9 cellular contexts compared by ENCODE assay signal in the genomic region with DNA sequence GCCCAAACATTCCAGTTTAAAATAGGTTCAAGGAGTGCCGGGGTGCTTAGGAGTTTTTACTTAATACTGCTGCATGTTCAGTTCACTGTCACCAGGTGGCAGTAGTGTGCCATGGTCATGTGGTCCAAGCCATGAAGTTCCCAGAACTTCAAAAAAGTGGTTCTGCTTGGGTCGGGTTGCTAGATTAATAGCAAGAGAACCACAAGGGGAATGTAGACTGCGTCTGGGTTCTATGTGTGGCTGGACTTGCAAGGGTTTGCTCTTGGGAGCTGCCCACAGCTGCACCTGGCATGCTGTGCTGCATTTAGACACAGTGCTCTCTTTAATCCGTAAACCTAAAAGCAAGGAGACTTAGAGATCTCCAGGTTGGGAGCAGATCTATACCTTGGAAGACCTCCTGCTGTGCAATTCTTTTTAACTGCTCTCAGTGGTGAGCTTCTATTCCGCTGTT. TPM values are rescaled to one million over a fixed set of nuclear protein-coding genes. Genes with fewer than 3 reads are reported as not detected.
DNase-seq lines count a peak whose midpoint lies in the region; ATAC-seq and TF ChIP-seq lines count a peak whose summit lies in the region.
"Had no signal": no experiment of that assay in that cellular context is flagged by ENCODE, and none has a peak within 500 bp of the region (broad histone marks: within the 10 kb centered on the region; RNA-seq: fewer than 3 reads in every experiment).

No MANE protein-coding gene starts in this region.

- no peaks in the 10 kb centered on the region for H3K36me3 Mint-ChIP-seq in activated naive CD4-positive, alpha-beta T cell treated with anti-CD3 and anti-CD28 coated beads, Interleukin-2, amount 10 ng/mL, durations not matched to agents 7 days and 5 days

- no peaks in the 10 kb centered on the region for H3K9me3 Mint-ChIP-seq in activated naive CD4-positive, alpha-beta T cell treated with anti-CD3 and anti-CD28 coated beads, Interleukin-2, amount 10 ng/mL, durations not matched to agents 7 days and 5 days

- no peak overlapping the region for H3K27ac ChIP-seq in Peyer's patch

- DNase-seq in GM10248 (ENCODE audit: extremely low spot score) (peak; percentile 33), Peyer's patch (peak in 2 of 3 donors; percentile 56 to 86), cardiac septum (ENCODE audit: low spot score) (peak; percentile 77), pulmonary artery endothelial cell (ENCODE audit: low read depth, low spot score) (peak; percentile 27), ecto neural progenitor cell (ENCODE audit: low spot score) (no peak)
- DNase-seq in activated naive CD4-positive, alpha-beta T cell treated with anti-CD3 and anti-CD28 coated beads, Interleukin-2, amount 10 ng/mL, durations not matched to agents 7 days and 5 days, result peak; percentile 64

- H3K27me3 ChIP-seq in Peyer's patch, result no peaks in the 10 kb centered on the region

- peak; percentile 73 for TF ChIP-seq CTCF in GM10248 (IDR thresholded peaks at IDR 0.05; ENCODE audit: control extremely low read depth, extremely low read depth, low read depth, missing control alignments)
- TF ChIP-seq CTCF in Peyer's patch (IDR thresholded peaks at IDR 0.05), result peak; percentile 62 to 96 (median 89)

- TF ChIP-seq POLR2A in Peyer's patch (IDR thresholded peaks at IDR 0.05), result no peak

- peaks cover 7% of the 10 kb centered on the region for H3K4me1 Mint-ChIP-seq in activated naive CD4-positive, alpha-beta T cell treated with anti-CD3 and anti-CD28 coated beads, Interleukin-2, amount 10 ng/mL, durations not matched to agents 7 days and 5 days

- POLR2A ChIA-PET in GM10248 (lab: Yijun Ruan, JAX), result no interaction called here

- no peaks in the 10 kb centered on the region for H3K36me3 ChIP-seq in Peyer's patch

- H3K27me3 Mint-ChIP-seq in activated naive CD4-positive, alpha-beta T cell treated with anti-CD3 and anti-CD28 coated beads, Interleukin-2, amount 10 ng/mL, durations not matched to agents 7 days and 5 days, result peaks cover 38% of the 10 kb centered on the region

- intact Hi-C loops in cardiac septum (cut with DNase I), result loop anchor here (1.0 to 5.0 kb wide), 3 partner anchors 91 to 293 kb away; no protein-coding TSS in a partner anchor

- H3K4me3 Mint-ChIP-seq in activated naive CD4-positive, alpha-beta T cell treated with anti-CD3 and anti-CD28 coated beads, Interleukin-2, amount 10 ng/mL, durations not matched to agents 7 days and 5 days, result no peak overlapping the region
- H3K4me3 Mint-ChIP-seq: activated naive CD8-positive, alpha-beta T cell had no signal

- H3K4me3 ChIP-seq in Peyer's patch, result no peak overlapping the region

- H3K4me1 ChIP-seq in Peyer's patch, result no peaks in the 10 kb centered on the region

- no peak overlapping the region for H3K27ac Mint-ChIP-seq in activated naive CD4-positive, alpha-beta T cell treated with anti-CD3 and anti-CD28 coated beads, Interleukin-2, amount 10 ng/mL, durations not matched to agents 7 days and 5 days
- H3K27ac Mint-ChIP-seq: activated naive CD8-positive, alpha-beta T cell had no signal

- no peaks in the 10 kb centered on the region for H3K9me3 ChIP-seq in Peyer's patch

- CTCF ChIA-PET in GM10248 (lab: Yijun Ruan, JAX), result interaction anchor here (0.7 to 5.9 kb wide), 19 partner anchors 10 to 1469 kb away, joined by 3 to 71 read pairs (median 3); no protein-coding TSS in a partner anchor
- CTCF ChIA-PET in activated naive CD4-positive, alpha-beta T cell treated with anti-CD3 and anti-CD28 coated beads, Interleukin-2, amount 10 ng/mL, durations not matched to agents 7 days and 5 days (lab: Charles Lee), result interaction anchor here (0.6 to 5.4 kb wide), 19 partner anchors 8 to 499 kb away, joined by 3 to 45 read pairs (median 5); no protein-coding TSS in a partner anchor

- ATAC-seq in HG03342 (IDR thresholded peaks at IDR 0.05; ENCODE audit: unreplicated experiment), result peak; percentile 66
- ATAC-seq in GM18861 (IDR thresholded peaks at IDR 0.05; ENCODE audit: unreplicated experiment), result no peak

RNA-seq across cellular contexts. Expression of gene SPON1, which starts 6.5 kb away (rescaled TPM):
- total RNA-seq in Peyer's patch, result 10 to 100 TPM; 26.4 to 53.8 (median 48.3) TPM
- total RNA-seq in cardiac septum, result 6.2 TPM
- not detected in 2 replicates for total RNA-seq in pulmonary artery endothelial cell
